ENCODE assay signal across 9 cellular contexts in genomic region chr11:66743271-66743968, GRCh38. TPM values are rescaled to one million over a fixed set of nuclear protein-coding genes. Genes with fewer than 3 reads are reported as not detected.
DNase-seq lines count a peak whose midpoint lies in the region; ATAC-seq and TF ChIP-seq lines count a peak whose summit lies in the region.
"Had no signal": no experiment of that assay in that cellular context is flagged by ENCODE, and none has a peak within 500 bp of the region (broad histone marks: within the 10 kb centered on the region; RNA-seq: fewer than 3 reads in every experiment).

No MANE protein-coding gene starts in this region.

- TF ChIP-seq CTCF in RWPE1 (conservative IDR thresholded peaks at IDR 0.05; ENCODE audit: low read depth): no peak
- TF ChIP-seq CTCF in gastrocnemius medialis (IDR thresholded peaks at IDR 0.05 in 4 of 5, conservative IDR thresholded peaks at IDR 0.05 in 1 of 5): no peak

- in situ Hi-C loops in gastrocnemius medialis (cut with MboI; ENCODE audit: low sequenced_read_pairs in 4 of 4): no loop called here

- H3K4me3 ChIP-seq in H7 (ENCODE audit: insufficient read depth, low read depth, low read length) (no peak overlapping the region), gastrocnemius medialis (peak overlapping the region; percentile 74 to 100 (median 92))

- DNase-seq in H7 (peak; percentile 56), RWPE1 (ENCODE audit: low spot score) (peak; percentile 97), gastrocnemius medialis (no peak), GM19240 (ENCODE audit: insufficient read length, low spot score) (no peak)
- no peak for DNase-seq in central memory CD4-positive, alpha-beta T cell
- DNase-seq in stimulated activated CD4-positive, alpha-beta T cell treated with anti-CD3 and anti-CD28 coated beads, Interleukin-15, amount 100 ng/mL, for 24 hours: no peak
- DNase-seq: NCI-H1105 treated with DMSO at 0.1 percent for 48 hours had no signal

- ATAC-seq in esophagus mucosa (peak; percentile 78), gastrocnemius medialis (no peak), GM19467 (IDR thresholded peaks at IDR 0.05; ENCODE audit: unreplicated experiment) (no peak)

- TF ChIP-seq POLR2A in gastrocnemius medialis (IDR thresholded peaks at IDR 0.05): no peak

- peaks cover 2% of the 10 kb centered on the region; the same call in 1 of the 2 replicates for H3K27me3 ChIP-seq in H7 (ENCODE audit: control insufficient read depth, insufficient read depth, low read length)
- H3K27me3 ChIP-seq in gastrocnemius medialis: no peaks in the 10 kb centered on the region

- no peaks in the 10 kb centered on the region for H3K9me3 ChIP-seq in gastrocnemius medialis

- H3K36me3 ChIP-seq in H7 (replicated peaks; ENCODE audit: control insufficient read depth, insufficient read depth, low read length): no peaks in the 10 kb centered on the region
- H3K36me3 ChIP-seq in gastrocnemius medialis: no peaks in the 10 kb centered on the region

- CTCF ChIA-PET in RWPE1 (lab: Yijun Ruan, JAX): interaction anchor here (0.8 kb wide), 1 partner anchor 310 kb away, joined by 3 read pairs; no protein-coding TSS in a partner anchor

- POLR2A ChIA-PET in RWPE1 (lab: Yijun Ruan, JAX; ENCODE audit: low non-redundant PET): interaction anchor here (0.5 to 0.7 kb wide), 2 partner anchors 113 to 784 kb away, joined by 3 read pairs; no protein-coding TSS in a partner anchor

- intact Hi-C loops in gastrocnemius medialis (cut with DNase I; ENCODE audit: low total_unique reads): no loop called here

- peaks cover 6 to 9% of the 10 kb centered on the region in 2 donors for H3K4me1 ChIP-seq in gastrocnemius medialis

- H3K27ac ChIP-seq in RWPE1 (peak overlapping the region; percentile 99), gastrocnemius medialis (no peak overlapping the region)

RNA-seq across cellular contexts. Expression of gene SPTBN2, which starts 14.4 kb away (rescaled TPM):
- 39.2 and 51.2 TPM in 2 replicates for total RNA-seq in H7 (2014; rRNA removed; shearing (Covaris generic))
- total RNA-seq in esophagus mucosa: 138 TPM
- 1 to 10 TPM in 2 of 4 donors, under 1 TPM in 2; 0.40 to 1.5 (median 1.0) TPM for total RNA-seq in gastrocnemius medialis

Comparison
In these comparisons a context has a peak if more than half of its experiments do, and no peak if none do; other contexts are left out.
1. DNase-seq: peak in H7 (single experiment) and RWPE1 (single experiment); none in gastrocnemius medialis (0 of 2), central memory CD4-positive, alpha-beta T cell (single experiment), GM19240 (single experiment) and stimulated activated CD4-positive, alpha-beta T cell treated with anti-CD3 and anti-CD28 coated beads, Interleukin-15, amount 100 ng/mL, for 24 hours (single experiment).
2. RNA of gene SPTBN2, which starts 14.4 kb away (total RNA-seq): 138 TPM in esophagus mucosa (single experiment) and 39.2 to 51.2 TPM in H7; 0.40 to 1.5 TPM in gastrocnemius medialis; every median in the first group is over 10 times any median in the second.